13 cellular contexts compared by ENCODE assay signal in the genomic region with DNA sequence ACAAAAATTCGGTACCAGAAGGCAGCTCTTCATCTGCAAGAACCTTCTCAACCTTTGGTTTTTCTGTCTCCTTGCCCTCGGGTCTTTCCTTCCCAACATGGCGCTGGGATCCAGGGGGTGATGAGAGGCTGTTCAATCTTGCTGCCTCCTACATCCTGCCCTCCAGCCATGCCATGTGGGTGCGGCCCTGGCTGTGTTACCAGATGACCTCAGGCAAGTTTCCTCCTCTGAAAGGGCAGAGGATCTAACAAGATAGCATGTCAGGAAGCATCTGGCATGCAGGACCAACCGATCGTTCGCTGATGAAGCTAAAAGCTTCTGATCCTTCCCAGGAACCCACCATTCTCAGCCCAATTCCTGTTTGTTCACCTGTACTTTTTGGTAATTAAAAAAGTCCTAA. TPM values are rescaled to one million over a fixed set of nuclear protein-coding genes. Genes with fewer than 3 reads are reported as not detected.
DNase-seq lines count a peak whose midpoint lies in the region; ATAC-seq and TF ChIP-seq lines count a peak whose summit lies in the region.
"Had no signal": no experiment of that assay in that cellular context is flagged by ENCODE, and none has a peak within 500 bp of the region (broad histone marks: within the 10 kb centered on the region; RNA-seq: fewer than 3 reads in every experiment).

No MANE protein-coding gene starts in this region.

- ATAC-seq in left cardiac atrium: peak in 1 of 2 donors; percentile 34
- no peak for ATAC-seq in Right ventricle myocardium superior (ENCODE audit: poor library complexity)
- ATAC-seq in lower lobe of right lung: peak; percentile 48 to 63
- ATAC-seq in HG02970 (IDR thresholded peaks at IDR 0.05; ENCODE audit: low FRiP score, unreplicated experiment): no peak
- no peak for ATAC-seq in HG03196 (IDR thresholded peaks at IDR 0.05; ENCODE audit: unreplicated experiment)

- peak overlapping the region; percentile 61 for H3K27ac ChIP-seq in lower lobe of right lung
- H3K27ac ChIP-seq: GM23248, neutrophil, VCaP had no signal

- peak; percentile 47 for DNase-seq in left cardiac atrium
- no peak for DNase-seq in Right ventricle myocardium superior
- DNase-seq in activated T-helper 1 cell treated with anti-CD3 and anti-CD28 coated beads, Interleukin-12 subunit alpha, Interleukin-12 subunit beta, Interleukin-2, Interleukin-4 antibody, amounts not matched to agents 30 ng/mL and 10 ng/mL and 1 ng/mL, durations not matched to agents 14 hours and 24 hours and 36 hours (ENCODE audit: low spot score): no peak
- peak; percentile 57 for DNase-seq in lower lobe of right lung
- no peak for DNase-seq in Kasumi-1 (lab: John Stamatoyannopoulos, UW)
- no peak for DNase-seq in C1 segment of cervical spinal cord (lab: John Stamatoyannopoulos, UW)
- DNase-seq: GM23248, NCI-H510A treated with DMSO at 0.1 percent for 48 hours had no signal

- H3K9me3 ChIP-seq in lower lobe of right lung: no peaks in the 10 kb centered on the region
- H3K9me3 ChIP-seq: neutrophil, Peyer's patch had no signal

- H3K36me3 Mint-ChIP-seq in activated T-helper 1 cell treated with anti-CD3 and anti-CD28 coated beads, Interleukin-12 subunit alpha, Interleukin-12 subunit beta, Interleukin-2, Interleukin-4 antibody, amounts not matched to agents 30 ng/mL and 10 ng/mL and 1 ng/mL, durations not matched to agents 14 hours and 24 hours and 36 hours (ENCODE audit: low read depth): peaks cover 20% of the 10 kb centered on the region

- intact Hi-C loops in left cardiac atrium (cut with DNase I): no loop called here
- intact Hi-C loops in Right ventricle myocardium superior (cut with DNase I): no loop called here
- intact Hi-C loops in activated T-helper 1 cell treated with anti-CD3 and anti-CD28 coated beads, Interleukin-12 subunit alpha, Interleukin-12 subunit beta, Interleukin-2, Interleukin-4 antibody, amounts not matched to agents 30 ng/mL and 10 ng/mL and 1 ng/mL, durations not matched to agents 14 hours and 24 hours and 36 hours (cut with micrococcal nuclease): loop anchor here (2.0 kb wide), 1 partner anchor 31 kb away; no protein-coding TSS in a partner anchor
- intact Hi-C loops in lower lobe of right lung (cut with DNase I): no loop called here

- H3K36me3 ChIP-seq in lower lobe of right lung: peaks cover 26% of the 10 kb centered on the region

- H3K4me3 Mint-ChIP-seq in activated T-helper 1 cell treated with anti-CD3 and anti-CD28 coated beads, Interleukin-12 subunit alpha, Interleukin-12 subunit beta, Interleukin-2, Interleukin-4 antibody, amounts not matched to agents 30 ng/mL and 10 ng/mL and 1 ng/mL, durations not matched to agents 14 hours and 24 hours and 36 hours: peak overlapping the region; percentile 0

- no peak overlapping the region for H3K4me3 ChIP-seq in lower lobe of right lung
- H3K4me3 ChIP-seq: GM23248, Peyer's patch had no signal

- H3K27me3 Mint-ChIP-seq in activated T-helper 1 cell treated with anti-CD3 and anti-CD28 coated beads, Interleukin-12 subunit alpha, Interleukin-12 subunit beta, Interleukin-2, Interleukin-4 antibody, amounts not matched to agents 30 ng/mL and 10 ng/mL and 1 ng/mL, durations not matched to agents 14 hours and 24 hours and 36 hours (ENCODE audit: insufficient read depth): peaks cover 18% of the 10 kb centered on the region

- no peaks in the 10 kb centered on the region for H3K9me3 Mint-ChIP-seq in activated T-helper 1 cell treated with anti-CD3 and anti-CD28 coated beads, Interleukin-12 subunit alpha, Interleukin-12 subunit beta, Interleukin-2, Interleukin-4 antibody, amounts not matched to agents 30 ng/mL and 10 ng/mL and 1 ng/mL, durations not matched to agents 14 hours and 24 hours and 36 hours

- H3K4me1 ChIP-seq in lower lobe of right lung: peaks cover 24% of the 10 kb centered on the region

- H3K27me3 ChIP-seq in lower lobe of right lung (ENCODE audit: low read depth): no peaks in the 10 kb centered on the region
- H3K27me3 ChIP-seq: neutrophil, Peyer's patch had no signal

- peaks cover 11% of the 10 kb centered on the region for H3K4me1 Mint-ChIP-seq in activated T-helper 1 cell treated with anti-CD3 and anti-CD28 coated beads, Interleukin-12 subunit alpha, Interleukin-12 subunit beta, Interleukin-2, Interleukin-4 antibody, amounts not matched to agents 30 ng/mL and 10 ng/mL and 1 ng/mL, durations not matched to agents 14 hours and 24 hours and 36 hours (ENCODE audit: low read depth)

- no peak for TF ChIP-seq CTCF in lower lobe of right lung (IDR thresholded peaks at IDR 0.05)

- H3K27ac Mint-ChIP-seq in activated T-helper 1 cell treated with anti-CD3 and anti-CD28 coated beads, Interleukin-12 subunit alpha, Interleukin-12 subunit beta, Interleukin-2, Interleukin-4 antibody, amounts not matched to agents 30 ng/mL and 10 ng/mL and 1 ng/mL, durations not matched to agents 14 hours and 24 hours and 36 hours: no peak overlapping the region

RNA-seq across cellular contexts. Expression of gene BCAR1, which starts 36.8 kb away (rescaled TPM):
- total RNA-seq in left cardiac atrium (10 to 100 TPM; 46.5 to 65.9 TPM), Right ventricle myocardium superior (75.4 TPM), lower lobe of right lung (65.1 TPM)
- total RNA-seq in activated T-helper 1 cell treated with anti-CD3 and anti-CD28 coated beads, Interleukin-12 subunit alpha, Interleukin-12 subunit beta, Interleukin-2, Interleukin-4 antibody, amounts not matched to agents 30 ng/mL and 10 ng/mL and 1 ng/mL, durations not matched to agents 14 hours and 24 hours and 36 hours: 0.13 and 0.61 TPM in 2 replicates

Comparison
In these comparisons a context has a peak if more than half of its experiments do, and no peak if none do; other contexts are left out.
1. DNase-seq: peak in left cardiac atrium (single experiment) and lower lobe of right lung (single experiment); none in Right ventricle myocardium superior (single experiment), activated T-helper 1 cell treated with anti-CD3 and anti-CD28 coated beads, Interleukin-12 subunit alpha, Interleukin-12 subunit beta, Interleukin-2, Interleukin-4 antibody, amounts not matched to agents 30 ng/mL and 10 ng/mL and 1 ng/mL, durations not matched to agents 14 hours and 24 hours and 36 hours (single experiment), Kasumi-1 (0 of 2) and C1 segment of cervical spinal cord (0 of 14).
2. ATAC-seq: peak in lower lobe of right lung (2 of 2); none in Right ventricle myocardium superior (single experiment), HG02970 (single experiment) and HG03196 (single experiment).
3. RNA of gene BCAR1, which starts 36.8 kb away (total RNA-seq): 75.4 TPM in Right ventricle myocardium superior (single experiment), 46.5 to 65.9 TPM in left cardiac atrium and 65.1 TPM in lower lobe of right lung (single experiment); 0.13 to 0.61 TPM in activated T-helper 1 cell treated with anti-CD3 and anti-CD28 coated beads, Interleukin-12 subunit alpha, Interleukin-12 subunit beta, Interleukin-2, Interleukin-4 antibody, amounts not matched to agents 30 ng/mL and 10 ng/mL and 1 ng/mL, durations not matched to agents 14 hours and 24 hours and 36 hours; every median in the first group is over 10 times any median in the second.